ENCODE assay signal across 2 cellular contexts in genomic region chr7:148830897-148831692, GRCh38.
TF ChIP-seq lines count a peak whose summit lies in the region.

No MANE protein-coding gene starts in this region.

TF ChIP-seq in A549, 52 proteins besides CTCF, POLR2A, EP300 and RAD21 (continued from another document):
- TF ChIP-seq MAFK (IDR thresholded peaks at IDR 0.05; ENCODE audit: partially characterized antibody) (peak; percentile 93), HOXA7 (CRISPR knock-in tag; IDR thresholded peaks at IDR 0.05) (no peak)
TF ChIP-seq in A549: peak in this region for 1.

TF ChIP-seq in GM23338, 12 proteins besides CTCF, POLR2A, EP300 and RAD21:
- TF ChIP-seq NANOG (IDR thresholded peaks at IDR 0.05; ENCODE audit: borderline replicate concordance) = no peak
- TF ChIP-seq ETS1 (IDR thresholded peaks at IDR 0.05) = no peak
- no peak for TF ChIP-seq ZNF462 (CRISPR knock-in tag; IDR thresholded peaks at IDR 0.05)
- no peak for TF ChIP-seq JUNB (IDR thresholded peaks at IDR 0.05; ENCODE audit: unreplicated experiment)
- no peak for TF ChIP-seq EZH2 (IDR thresholded peaks at IDR 0.05; ENCODE audit: low read depth, unreplicated experiment)
- TF ChIP-seq EZH2phosphoT487 (IDR thresholded peaks at IDR 0.05; ENCODE audit: unreplicated experiment) = no peak
- TF ChIP-seq REST (IDR thresholded peaks at IDR 0.05; ENCODE audit: unreplicated experiment) = no peak
- TF ChIP-seq ZNF331 (CRISPR knock-in tag; IDR thresholded peaks at IDR 0.05; ENCODE audit: low read depth) = no peak
- no peak for TF ChIP-seq ZNF114 (CRISPR knock-in tag; IDR thresholded peaks at IDR 0.05)
- no peak for TF ChIP-seq STAT1 (IDR thresholded peaks at IDR 0.05; ENCODE audit: unreplicated experiment)
- TF ChIP-seq POLR2AphosphoS5 (IDR thresholded peaks at IDR 0.05; ENCODE audit: low read depth) = no peak
- TF ChIP-seq CREB1 (CRISPR knock-in tag; IDR thresholded peaks at IDR 0.05; ENCODE audit: low read depth) = no peak
